Comparison of ENCODE assay signal across 8 cellular contexts in genomic region chr6:16669227-16669626, GRCh38.
DNase-seq lines count a peak whose midpoint lies in the region; ATAC-seq and TF ChIP-seq lines count a peak whose summit lies in the region.

No MANE protein-coding gene starts in this region.

- H3K36me3 Mint-ChIP-seq in T-helper 1 cell treated with Interleukin-12 subunit alpha and Interleukin-12 subunit beta and Interleukin-4 antibody, amounts not matched to agents 30 μg/mL and 1 μg/mL, for 36 hours (ENCODE audit: low read depth): peaks cover 43% of the 10 kb centered on the region

- peaks cover 0 to 25% of the 10 kb centered on the region in 2 donors for H3K4me1 ChIP-seq in adrenal gland (replicated peaks in 1 of 2)

- H3K27ac Mint-ChIP-seq in T-helper 1 cell treated with Interleukin-12 subunit alpha and Interleukin-12 subunit beta and Interleukin-4 antibody, amounts not matched to agents 30 μg/mL and 1 μg/mL, for 36 hours: peak overlapping the region; percentile 95

- no peak for TF ChIP-seq CTCF in adrenal gland (IDR thresholded peaks at IDR 0.05)

- 80 to 83% (median 82%) methylated on average over 3 of the region's 3 CpGs for WGBS in adrenal gland, 4 donors

- no peaks in the 10 kb centered on the region for H3K36me3 ChIP-seq in adrenal gland (replicated peaks in 1 of 2)

- no peak overlapping the region for H3K27ac ChIP-seq in adrenal gland

- TF ChIP-seq POLR2A in adrenal gland (IDR thresholded peaks at IDR 0.05): no peak

- H3K9me3 ChIP-seq in adrenal gland (replicated peaks in 1 of 3): no peaks in the 10 kb centered on the region

- H3K27me3 Mint-ChIP-seq in T-helper 1 cell treated with Interleukin-12 subunit alpha and Interleukin-12 subunit beta and Interleukin-4 antibody, amounts not matched to agents 30 μg/mL and 1 μg/mL, for 36 hours (ENCODE audit: low read depth): no peaks in the 10 kb centered on the region

- no peaks in the 10 kb centered on the region for H3K27me3 ChIP-seq in adrenal gland

- peak; percentile 47 for DNase-seq in astrocyte of the hippocampus (ENCODE audit: low read depth, low spot score)
- peak; percentile 39 to 46 for DNase-seq in stimulated activated CD4-positive, alpha-beta T cell treated with anti-CD3 and anti-CD28 coated beads, Interleukin-2, amount 100 ng/mL, for 48 hours
- no peak for DNase-seq in adrenal gland
- DNase-seq in AG20443 (ENCODE audit: low spot score): no peak
- no peak for DNase-seq in KG1 (lab: John Stamatoyannopoulos, UW)

- peaks cover 52% of the 10 kb centered on the region for H3K4me1 Mint-ChIP-seq in T-helper 1 cell treated with Interleukin-12 subunit alpha and Interleukin-12 subunit beta and Interleukin-4 antibody, amounts not matched to agents 30 μg/mL and 1 μg/mL, for 36 hours (ENCODE audit: low read depth)

- H3K9me3 Mint-ChIP-seq in T-helper 1 cell treated with Interleukin-12 subunit alpha and Interleukin-12 subunit beta and Interleukin-4 antibody, amounts not matched to agents 30 μg/mL and 1 μg/mL, for 36 hours: no peaks in the 10 kb centered on the region

- intact Hi-C loops in adrenal gland (cut with DNase I): no loop called here

- H3K4me3 ChIP-seq in adrenal gland: no peak overlapping the region

- H3K4me3 Mint-ChIP-seq in T-helper 1 cell treated with Interleukin-12 subunit alpha and Interleukin-12 subunit beta and Interleukin-4 antibody, amounts not matched to agents 30 μg/mL and 1 μg/mL, for 36 hours: peak overlapping the region; percentile 73

- peak; percentile 38 for ATAC-seq in GM19463 (IDR thresholded peaks at IDR 0.05; ENCODE audit: unreplicated experiment)
- no peak for ATAC-seq in GM21723 (IDR thresholded peaks at IDR 0.05; ENCODE audit: unreplicated experiment)

Comparison
In these comparisons a context has a peak if more than half of its experiments do, and no peak if none do; other contexts are left out.
1. DNase-seq: peak in astrocyte of the hippocampus (single experiment) and stimulated activated CD4-positive, alpha-beta T cell treated with anti-CD3 and anti-CD28 coated beads, Interleukin-2, amount 100 ng/mL, for 48 hours (2 of 2); none in adrenal gland (0 of 7), AG20443 (single experiment) and KG1 (single experiment).